2 cellular contexts compared by ENCODE assay signal in genomic region chr11:125435461-125436238, GRCh38.
A peak's percentile ranks its signal among the peaks of the same experiment; 100 is the strongest.
TF ChIP-seq lines count a peak whose summit lies in the region.

No MANE protein-coding gene starts in this region.

TF ChIP-seq in HCT116, 20 proteins besides CTCF, POLR2A, EP300 and RAD21 (continued from another document):
- TF ChIP-seq ZBTB33 (IDR thresholded peaks at IDR 0.05; ENCODE audit: extremely low read depth, insufficient replicate concordance, low read length): no peak
- no peak for TF ChIP-seq TCF7L2 (IDR thresholded peaks at IDR 0.05; ENCODE audit: borderline replicate concordance, extremely low read depth, insufficient read depth, insufficient read length)
- no peak for TF ChIP-seq ELF1 (IDR thresholded peaks at IDR 0.05; ENCODE audit: borderline replicate concordance, low read depth)
- TF ChIP-seq ATF3 (IDR thresholded peaks at IDR 0.05): no peak
- TF ChIP-seq POLR2AphosphoS5 (IDR thresholded peaks at IDR 0.05; ENCODE audit: low read depth, low read length): no peak
- TF ChIP-seq SIN3A (IDR thresholded peaks at IDR 0.05; ENCODE audit: low read depth): no peak
- no peak for TF ChIP-seq EGR1 (IDR thresholded peaks at IDR 0.05; ENCODE audit: low read depth)

TF ChIP-seq in K562, 482 proteins besides CTCF, POLR2A, EP300 and RAD21 (continued from another document and continues in another):
- TF ChIP-seq JUN (IDR thresholded peaks at IDR 0.05; ENCODE audit: borderline replicate concordance, low read depth, low read length): 0 out of 2 replicates have a peak, but pooled peaks have one; percentile 26
- no peak for TF ChIP-seq JUN (CRISPR knock-in tag; IDR thresholded peaks at IDR 0.05; ENCODE audit: borderline replicate concordance)
- TF ChIP-seq MAFG (tag; conservative IDR thresholded peaks at IDR 0.05): peak; percentile 57
- TF ChIP-seq SLC30A9 (CRISPR knock-in tag; IDR thresholded peaks at IDR 0.05): no peak
- no peak for TF ChIP-seq ARID4B (CRISPR knock-in tag; IDR thresholded peaks at IDR 0.05)
- no peak for TF ChIP-seq ZNF586 (CRISPR knock-in tag; conservative IDR thresholded peaks at IDR 0.05)
- no peak for TF ChIP-seq ZKSCAN1 (IDR thresholded peaks at IDR 0.05; ENCODE audit: low read depth, low read length)
- no peak for TF ChIP-seq ZBTB5 (IDR thresholded peaks at IDR 0.05)
- no peak for TF ChIP-seq ZNF354B (CRISPR knock-in tag; IDR thresholded peaks at IDR 0.05)
- TF ChIP-seq ZNF140 (CRISPR knock-in tag; IDR thresholded peaks at IDR 0.05): no peak
- TF ChIP-seq SMARCA4 (IDR thresholded peaks at IDR 0.05): peak; percentile 72
- TF ChIP-seq C11orf30 (IDR thresholded peaks at IDR 0.05; ENCODE audit: low read depth): peak; percentile 73; the same call in 1 of the 2 replicates
- peak; percentile 89 for TF ChIP-seq JUND (IDR thresholded peaks at IDR 0.05; ENCODE audit: borderline replicate concordance, low read depth, low read length)
- TF ChIP-seq JUND (tag; IDR thresholded peaks at IDR 0.05; ENCODE audit: borderline replicate concordance, low read depth, low read length): peak; percentile 86; the same call in 2 of the 3 replicates
- TF ChIP-seq PURB (CRISPR knock-in tag; IDR thresholded peaks at IDR 0.05; ENCODE audit: low read depth): no peak
- peak; percentile 82 for TF ChIP-seq ATF3 (IDR thresholded peaks at IDR 0.05)
- no peak for TF ChIP-seq ATF3 (CRISPR knock-in tag; conservative IDR thresholded peaks at IDR 0.05)
- TF ChIP-seq FOXM1 (IDR thresholded peaks at IDR 0.05; ENCODE audit: low read depth): no peak
- TF ChIP-seq FOXM1 (CRISPR knock-in tag; IDR thresholded peaks at IDR 0.05; ENCODE audit: low read depth): no peak
- TF ChIP-seq ARID1B (IDR thresholded peaks at IDR 0.05): peak; percentile 58
- 0 out of 4 replicates have a peak, but pooled peaks of 1 of the 2 experiments have one; percentile 26 for TF ChIP-seq RCOR1 (IDR thresholded peaks at IDR 0.05; ENCODE audit: borderline replicate concordance in 1 of 2, low read depth in 2 of 2, low read length in 2 of 2)
- 0 out of 2 replicates have a peak, but pooled peaks have one; percentile 13 for TF ChIP-seq ATF7 (IDR thresholded peaks at IDR 0.05)
- TF ChIP-seq MGA (IDR thresholded peaks at IDR 0.05): no peak
- peak; percentile 55; the same call in 1 of the 2 replicates for TF ChIP-seq MAFF (IDR thresholded peaks at IDR 0.05; ENCODE audit: low read length)
- TF ChIP-seq MYNN (IDR thresholded peaks at IDR 0.05): no peak
- no peak for TF ChIP-seq MYNN (CRISPR knock-in tag; IDR thresholded peaks at IDR 0.05)
- peak; percentile 78 for TF ChIP-seq ZNF316 (IDR thresholded peaks at IDR 0.05)
- TF ChIP-seq CCNT2 (IDR thresholded peaks at IDR 0.05; ENCODE audit: borderline replicate concordance, extremely low read depth, insufficient read length, low read depth, low read length): no peak
- no peak for TF ChIP-seq ZNF280B (CRISPR knock-in tag; IDR thresholded peaks at IDR 0.05)
- peak; percentile 38; the same call in 1 of the 2 replicates for TF ChIP-seq CBFA2T3 (IDR thresholded peaks at IDR 0.05)
- TF ChIP-seq RFX1 (IDR thresholded peaks at IDR 0.05): no peak
- TF ChIP-seq ZBTB1 (CRISPR knock-in tag; IDR thresholded peaks at IDR 0.05; ENCODE audit: borderline replicate concordance, low read depth): no peak
- TF ChIP-seq MAFK (IDR thresholded peaks at IDR 0.05; ENCODE audit: low read length): peak; percentile 29; the same call in 1 of the 2 replicates
- peak; percentile 65 for TF ChIP-seq DPF2 (IDR thresholded peaks at IDR 0.05)
- TF ChIP-seq ZNF764 (CRISPR knock-in tag; IDR thresholded peaks at IDR 0.05; ENCODE audit: low read depth): no peak
- TF ChIP-seq IRF9 (tag; IDR thresholded peaks at IDR 0.05): no peak
- TF ChIP-seq ZNF24 (IDR thresholded peaks at IDR 0.05): no peak
- peak; percentile 75 for TF ChIP-seq FOSL1 (tag; conservative IDR thresholded peaks at IDR 0.05)
- no peak for TF ChIP-seq PTRF (tag; IDR thresholded peaks at IDR 0.05)
- TF ChIP-seq ZNF77 (CRISPR knock-in tag; IDR thresholded peaks at IDR 0.05): no peak
- no peak for TF ChIP-seq SNRNP70 (optimal IDR thresholded peaks at IDR 0.05; ENCODE audit: low read depth, low read length)
